ENCODE assay signal across 27 cellular contexts in genomic region chr16:21070564-21070963, GRCh38.
"Had no signal": no experiment of that assay in that cellular context is flagged by ENCODE, and none has a peak within 500 bp of the region (broad histone marks: within the 10 kb centered on the region; RNA-seq: fewer than 3 reads in every experiment).

No MANE protein-coding gene starts in this region.

- H3K27ac ChIP-seq: colonic mucosa, coronary artery, dorsolateral prefrontal cortex, epithelial cell of prostate, esophagus muscularis mucosa, esophagus squamous epithelium, foreskin keratinocyte, gastrocnemius medialis, gastroesophageal sphincter, heart left ventricle, heart right ventricle had no signal

- H3K9me3 ChIP-seq: colonic mucosa, esophagus muscularis mucosa, esophagus squamous epithelium, gastrocnemius medialis, gastroesophageal sphincter, heart right ventricle had no signal

- DNase-seq: colonic mucosa; cortex of kidney; dermis blood vessel endothelial cell; dorsolateral prefrontal cortex; effector CD4-positive, alpha-beta T cell; effector CD8-positive, alpha-beta T cell; effector memory CD4-positive, alpha-beta T cell; effector memory CD8-positive, alpha-beta T cell; endodermal cell; erythroblast; esophagus squamous epithelium; foreskin fibroblast; foreskin keratinocyte; foreskin melanocyte; gastrocnemius medialis; glutamatergic neuron; heart left ventricle; heart right ventricle had no signal

- FAIRE-seq: colon, endometrium, endothelial cell of umbilical vein, frontal cortex had no signal

- H3K4me1 ChIP-seq: colonic mucosa, esophagus muscularis mucosa, esophagus squamous epithelium, foreskin keratinocyte, gastrocnemius medialis, gastroesophageal sphincter had no signal

- H3K4me3 ChIP-seq: colonic mucosa, coronary artery, dorsolateral prefrontal cortex, esophagus muscularis mucosa, esophagus squamous epithelium, gastrocnemius medialis, gastroesophageal sphincter, heart left ventricle, heart right ventricle had no signal

- ATAC-seq: effector memory CD8-positive, alpha-beta T cell; esophagus mucosa; foreskin keratinocyte; gastrocnemius medialis; gastroesophageal sphincter; heart left ventricle; heart right ventricle had no signal

- H3K27me3 ChIP-seq: colonic mucosa, esophagus muscularis mucosa, esophagus squamous epithelium, foreskin keratinocyte, gastrocnemius medialis, gastroesophageal sphincter, heart left ventricle, heart right ventricle had no signal

- H3K36me3 ChIP-seq: colonic mucosa, esophagus muscularis mucosa, esophagus squamous epithelium, gastrocnemius medialis, gastroesophageal sphincter, heart left ventricle, heart right ventricle had no signal
